Comparison of ENCODE assay signal across 1 cellular context in the genomic region with DNA sequence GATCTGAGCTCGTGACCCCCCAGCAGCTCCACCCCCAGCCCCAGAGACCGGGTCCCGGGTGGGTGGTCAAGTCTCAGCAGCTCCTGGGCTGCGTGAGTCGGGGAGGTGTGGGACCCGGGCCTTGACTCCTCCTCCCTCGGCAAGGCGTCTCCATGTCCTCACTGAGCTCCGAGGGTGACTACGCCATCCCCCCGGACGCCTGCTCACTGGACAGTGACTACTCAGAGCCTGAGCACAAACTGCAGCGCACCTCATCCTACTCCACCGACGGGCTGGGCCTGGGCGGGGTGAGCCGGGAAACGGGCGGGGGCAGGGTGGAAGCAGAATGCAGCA.
TF ChIP-seq lines count a peak whose summit lies in the region.

No MANE protein-coding gene starts in this region.

TF ChIP-seq in K562, 482 proteins besides CTCF, POLR2A, EP300 and RAD21 (continued from another document):
- TF ChIP-seq, protein P1, sequence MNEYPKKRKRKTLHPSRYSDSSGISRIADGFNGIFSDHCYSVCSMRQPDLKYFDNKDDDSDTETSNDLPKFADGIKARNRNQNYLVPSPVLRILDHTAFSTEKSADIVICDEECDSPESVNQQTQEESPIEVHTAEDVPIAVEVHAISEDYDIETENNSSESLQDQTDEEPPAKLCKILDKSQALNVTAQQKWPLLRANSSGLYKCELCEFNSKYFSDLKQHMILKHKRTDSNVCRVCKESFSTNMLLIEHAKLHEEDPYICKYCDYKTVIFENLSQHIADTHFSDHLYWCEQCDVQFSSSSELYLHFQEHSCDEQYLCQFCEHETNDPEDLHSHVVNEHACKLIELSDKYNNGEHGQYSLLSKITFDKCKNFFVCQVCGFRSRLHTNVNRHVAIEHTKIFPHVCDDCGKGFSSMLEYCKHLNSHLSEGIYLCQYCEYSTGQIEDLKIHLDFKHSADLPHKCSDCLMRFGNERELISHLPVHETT (CRISPR knock-in tag; conservative IDR thresholded peaks at IDR 0.05 in 1 of 2, IDR thresholded peaks at IDR 0.05 in 1 of 2) = no peak
- no peak for TF ChIP-seq STAG1 (CRISPR knock-in tag; IDR thresholded peaks at IDR 0.05; ENCODE audit: borderline replicate concordance)
- TF ChIP-seq HDAC6 (IDR thresholded peaks at IDR 0.05; ENCODE audit: low read depth, low read length) = no peak
- TF ChIP-seq ZNF408 (CRISPR knock-in tag; IDR thresholded peaks at IDR 0.05; ENCODE audit: low read depth) = no peak
- no peak for TF ChIP-seq ATF2 (CRISPR knock-in tag; IDR thresholded peaks at IDR 0.05)
- TF ChIP-seq, protein P2, sequence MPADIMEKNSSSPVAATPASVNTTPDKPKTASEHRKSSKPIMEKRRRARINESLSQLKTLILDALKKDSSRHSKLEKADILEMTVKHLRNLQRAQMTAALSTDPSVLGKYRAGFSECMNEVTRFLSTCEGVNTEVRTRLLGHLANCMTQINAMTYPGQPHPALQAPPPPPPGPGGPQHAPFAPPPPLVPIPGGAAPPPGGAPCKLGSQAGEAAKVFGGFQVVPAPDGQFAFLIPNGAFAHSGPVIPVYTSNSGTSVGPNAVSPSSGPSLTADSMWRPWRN (IDR thresholded peaks at IDR 0.05; ENCODE audit: low read depth) = no peak
- TF ChIP-seq HMGN3 (IDR thresholded peaks at IDR 0.05; ENCODE audit: borderline replicate concordance, extremely low read depth, insufficient read length, low read depth, low read length) = no peak
- no peak for TF ChIP-seq ZEB2 (IDR thresholded peaks at IDR 0.05)
- TF ChIP-seq RFX7 (CRISPR knock-in tag; IDR thresholded peaks at IDR 0.05) = no peak
- TF ChIP-seq LARP7 (IDR thresholded peaks at IDR 0.05) = no peak
- no peak for TF ChIP-seq SRSF1 (IDR thresholded peaks at IDR 0.05; ENCODE audit: low read depth, low read length)
- no peak for TF ChIP-seq PBX2 (CRISPR knock-in tag; IDR thresholded peaks at IDR 0.05; ENCODE audit: low read depth)
- TF ChIP-seq PBX2 (tag; conservative IDR thresholded peaks at IDR 0.05; ENCODE audit: low read depth) = no peak
- no peak for TF ChIP-seq THRAP3 (IDR thresholded peaks at IDR 0.05; ENCODE audit: borderline replicate concordance)
TF ChIP-seq in K562: peak in this region for 0.
